Comparison of ENCODE assay signal across 28 cellular contexts in genomic region chr3:176861137-176861536, GRCh38.
"Had no signal": no experiment of that assay in that cellular context is flagged by ENCODE, and none has a peak within 500 bp of the region (broad histone marks: within the 10 kb centered on the region; RNA-seq: fewer than 3 reads in every experiment).

No MANE protein-coding gene starts in this region.

- H3K27ac ChIP-seq: KMS-11, SJSA1, VCaP had no signal

- H3K36me3 ChIP-seq: SJSA1 had no signal

- H3K4me1 ChIP-seq: SJSA1 had no signal

- H3K4me3 ChIP-seq: SJSA1 had no signal

- H3K9me3 ChIP-seq: SJSA1, SK-N-SH had no signal

- H3K27me3 ChIP-seq: SJSA1 had no signal

- ATAC-seq: activated naive CD4-positive, alpha-beta T cell treated with anti-CD3 and anti-CD28 coated beads, Interleukin-2, amount 50 U/mL, for 72 hours; activated T-cell treated with anti-CD3 and anti-CD28 coated beads, Interleukin-2, amount 50 U/mL, for 4 hours; Panc1; T-helper 17 cell had no signal

- DNase-seq: activated B cell treated with CpG ODN at 0.5 μM for 24 hours; activated CD4-positive, alpha-beta memory T cell treated with anti-CD3 and anti-CD28 coated beads for 36 hours; activated CD4-positive, alpha-beta T cell treated with anti-CD3 and anti-CD28 coated beads for 4 hours; activated CD4-positive, alpha-beta T cell treated with anti-CD3 and anti-CD28 coated beads, Interleukin-2, amount 50 U/mL, for 1 hour; activated CD4-positive, CD25-positive, alpha-beta regulatory T cell treated with anti-CD3 and anti-CD28 coated beads, Interleukin-2, amount 50 U/mL, for 72 hours; activated CD8-positive, alpha-beta memory T cell treated with anti-CD3 and anti-CD28 coated beads, Interleukin-2, amount 50 U/mL, for 4 hours; activated gamma-delta T cell treated with Interleukin-2 at 50 U/mL for 16 hours; activated naive CD4-positive, alpha-beta T cell treated with anti-CD3 and anti-CD28 coated beads for 36 hours; activated T-cell treated with anti-CD3 and anti-CD28 coated beads for 4 hours; activated T-cell treated with anti-CD3 and anti-CD28 coated beads, Interleukin-2, amount 50 U/mL, for 4 hours; anterior cingulate cortex; NCI-H1092 treated with DMSO at 0.1 percent for 48 hours; NCI-H1417; NCI-H187 treated with DMSO at 0.1 percent for 48 hours; NCI-H2081; NCI-H2171 treated with DMSO at 0.1 percent for 48 hours; NCI-H2227 treated with DMSO at 0.1 percent for 48 hours; NCI-H446; NCI-H510A treated with DMSO at 0.1 percent for 48 hours; NCI-H69; SHP77 treated with DMSO at 0.1 percent for 48 hours; SK-N-SH; T-helper 17 cell had no signal
